ENCODE assay signal across 6 cellular contexts in the genomic region with DNA sequence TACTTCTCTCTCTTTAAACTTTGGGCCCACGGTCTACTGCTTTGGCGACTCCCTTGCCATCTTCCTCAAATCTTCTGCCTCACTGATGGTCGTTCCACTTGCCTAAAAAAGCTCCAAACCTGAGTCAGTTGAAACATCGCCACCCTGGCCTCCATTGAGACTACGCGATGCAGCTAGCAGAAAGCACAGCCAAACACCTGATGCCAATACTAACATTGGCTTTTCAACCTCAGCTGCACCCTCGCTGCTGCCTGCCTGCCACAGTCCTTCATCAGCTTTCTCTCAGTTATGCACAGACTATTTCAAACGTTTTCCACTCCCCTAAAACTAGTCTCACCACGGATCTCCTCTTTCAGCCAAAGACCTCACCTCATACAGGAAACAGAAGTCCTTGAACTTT.
"Had no signal": no experiment of that assay in that cellular context is flagged by ENCODE, and none has a peak within 500 bp of the region (broad histone marks: within the 10 kb centered on the region; RNA-seq: fewer than 3 reads in every experiment).

No MANE protein-coding gene starts in this region.

- H3K27ac ChIP-seq: KMS-11 had no signal

- H3K4me3 Mint-ChIP-seq: GM23338, IgD-negative memory B cell had no signal

- DNase-seq: H7, HCEC 1CT, KBM-7 had no signal

- H3K4me3 ChIP-seq: GM23338 had no signal

- H3K9ac ChIP-seq: KMS-11 had no signal

- H3K9me3 Mint-ChIP-seq: GM23338 had no signal

- H3K4me2 ChIP-seq: GM23338, KMS-11 had no signal

- H3K27me3 Mint-ChIP-seq: IgD-negative memory B cell had no signal

- H3K36me3 Mint-ChIP-seq: IgD-negative memory B cell had no signal

- H3K27ac Mint-ChIP-seq: GM23338, IgD-negative memory B cell had no signal

- H2AFZ ChIP-seq: GM23338 had no signal

- H3K4me1 Mint-ChIP-seq: GM23338, IgD-negative memory B cell had no signal
